Comparison of ENCODE assay signal across 12 cellular contexts in genomic region chr3:188041193-188041592, GRCh38.
"Had no signal": no experiment of that assay in that cellular context is flagged by ENCODE, and none has a peak within 500 bp of the region (broad histone marks: within the 10 kb centered on the region; RNA-seq: fewer than 3 reads in every experiment).

No MANE protein-coding gene starts in this region.

- H3K27ac ChIP-seq: cardiac muscle cell, right lobe of liver, tibial nerve had no signal

- H3K27me3 ChIP-seq: cardiac muscle cell, right lobe of liver, tibial nerve had no signal

- H3K4me3 ChIP-seq: cardiac muscle cell, mucosa of descending colon, right lobe of liver, tibial nerve had no signal

- H3K9me3 ChIP-seq: mucosa of descending colon, right lobe of liver, tibial nerve had no signal

- H3K27me3 Mint-ChIP-seq: activated B cell treated with CpG ODN at 0.5 μM for 24 hours had no signal

- ATAC-seq: esophagus mucosa, left lobe of liver, mucosa of descending colon, right lobe of liver had no signal

- H3K27ac Mint-ChIP-seq: activated B cell treated with CpG ODN at 0.5 μM for 24 hours; nephron; T-helper 2 cell treated with Interferon-gamma antibody and Interleukin-4, amounts not matched to agents 5 μg/mL and 100 μg/mL, for 36 hours had no signal

- DNase-seq: activated B cell treated with CpG ODN at 0.5 μM for 24 hours; activated CD4-positive, alpha-beta T cell treated with anti-CD3 and anti-CD28 coated beads for 48 hours; activated naive CD4-positive, alpha-beta T cell treated with Interleukin-2 at 50 U/mL for 16 hours; mucosa of descending colon; right lobe of liver; SW 1271 had no signal

- H3K9me3 Mint-ChIP-seq: activated B cell treated with CpG ODN at 0.5 μM for 24 hours; nephron; T-helper 2 cell treated with Interferon-gamma antibody and Interleukin-4, amounts not matched to agents 5 μg/mL and 100 μg/mL, for 36 hours had no signal

- H3K36me3 ChIP-seq: cardiac muscle cell, right lobe of liver, tibial nerve had no signal

- H3K4me3 Mint-ChIP-seq: activated B cell treated with CpG ODN at 0.5 μM for 24 hours; nephron; T-helper 2 cell treated with Interferon-gamma antibody and Interleukin-4, amounts not matched to agents 5 μg/mL and 100 μg/mL, for 36 hours had no signal
